8 cellular contexts compared by ENCODE assay signal in genomic region chr2:12169060-12169406, GRCh38.
DNase-seq lines count a peak whose midpoint lies in the region; ATAC-seq and TF ChIP-seq lines count a peak whose summit lies in the region.

No MANE protein-coding gene starts in this region.

- peak overlapping the region; percentile 35 to 65 for H3K27ac ChIP-seq in esophagus (ENCODE audit: low read depth in 2 of 2, low read length in 1 of 2)

- no peak overlapping the region for H3K4me3 ChIP-seq in esophagus (ENCODE audit: low read depth in 1 of 2, low read length in 2 of 2)

- peaks cover 25% of the 10 kb centered on the region for H3K4me1 Mint-ChIP-seq in CD14-positive monocyte

- no peaks in the 10 kb centered on the region for H3K36me3 Mint-ChIP-seq in CD14-positive monocyte

- intact Hi-C loops in CD14-positive monocyte (cut with micrococcal nuclease), result loop anchor here in 1 of 2 donors (10.0 kb wide), 1 partner anchor 526 kb away; no protein-coding TSS in a partner anchor

- WGBS in esophagus, 2 donors, result 58 to 60% methylated on average over 4 of the region's 4 CpGs

- no peak for ATAC-seq in HG02973 (IDR thresholded peaks at IDR 0.05; ENCODE audit: unreplicated experiment)
- ATAC-seq in HG03039 (IDR thresholded peaks at IDR 0.05; ENCODE audit: unreplicated experiment), result no peak
- ATAC-seq in HG02840 (IDR thresholded peaks at IDR 0.05; ENCODE audit: low FRiP score, unreplicated experiment), result no peak

- no peaks in the 10 kb centered on the region for H3K9me3 ChIP-seq in esophagus (ENCODE audit: control insufficient read depth in 2 of 2, insufficient read depth in 1 of 2, low read depth in 1 of 2, low read length in 1 of 2)

- peak; percentile 86 for DNase-seq in CD14-positive monocyte (ENCODE audit: low spot score)
- peak; percentile 84 for DNase-seq in MV-4-11 (lab: John Stamatoyannopoulos, UW)
- DNase-seq in non-pigmented ciliary epithelial cell (ENCODE audit: low read depth), result peak; percentile 90
- no peak for DNase-seq in NK-92 treated with Interleukin-12 subunit alpha and Interleukin-12 subunit beta, amount 100 ng/mL, for 24 hours (lab: John Stamatoyannopoulos, UW)

- H3K36me3 ChIP-seq in esophagus (ENCODE audit: control insufficient read depth in 2 of 2, insufficient read depth in 2 of 2, low read length in 1 of 2), result no peaks in the 10 kb centered on the region

- H3K4me1 ChIP-seq in esophagus (ENCODE audit: control insufficient read depth in 2 of 2, insufficient read depth in 2 of 2, low read length in 1 of 2), result peaks cover 0 to 2% of the 10 kb centered on the region in 2 donors

- H3K27me3 ChIP-seq in esophagus (ENCODE audit: control insufficient read depth in 1 of 2, insufficient read depth in 2 of 2, low read length in 2 of 2), result no peaks in the 10 kb centered on the region

- TF ChIP-seq CTCF in CD14-positive monocyte (IDR thresholded peaks at IDR 0.05), result no peak

- peak overlapping the region in 1 of 2 donors; percentile 4 for H3K4me3 Mint-ChIP-seq in CD14-positive monocyte

- H3K9me3 Mint-ChIP-seq in CD14-positive monocyte, result peaks cover 0 to 5% (median 0%) of the 10 kb centered on the region in 7 donors

- peak overlapping the region; percentile 90 to 96 (median 93) for H3K27ac Mint-ChIP-seq in CD14-positive monocyte

- H3K27me3 Mint-ChIP-seq in CD14-positive monocyte (ENCODE audit: low read depth in 3 of 3), result peaks cover 2 to 7% (median 4%) of the 10 kb centered on the region in 3 donors
